23 cellular contexts compared by ENCODE assay signal in genomic region chr3:66567066-66567465, GRCh38.
A peak's percentile ranks its signal among the peaks of the same experiment; 100 is the strongest.
DNase-seq lines count a peak whose midpoint lies in the region; ATAC-seq, FAIRE-seq and TF ChIP-seq lines count a peak whose summit lies in the region.
"Had no signal": no experiment of that assay in that cellular context is flagged by ENCODE, and none has a peak within 500 bp of the region (broad histone marks: within the 10 kb centered on the region; RNA-seq: fewer than 3 reads in every experiment).

No MANE protein-coding gene starts in this region.

- no peaks in the 10 kb centered on the region for H3K36me3 ChIP-seq in HepG2 (replicated peaks in 1 of 2; ENCODE audit: control insufficient read depth in 1 of 2, insufficient read depth in 2 of 2, low read length in 2 of 2)
- H3K36me3 ChIP-seq in right lobe of liver = no peaks in the 10 kb centered on the region
- H3K36me3 ChIP-seq in H1 (ENCODE audit: control insufficient read depth in 2 of 4, insufficient read depth in 4 of 4, low read length in 3 of 4) = no peaks in the 10 kb centered on the region
- H3K36me3 ChIP-seq: BLaER1 treated with 17β-estradiol and CSF1 and Interleukin-3, amounts not matched to agents 10 nM and 100 nM; upper lobe of left lung had no signal

- H3K27ac ChIP-seq in HepG2 (ENCODE audit: extremely low read length, insufficient read depth, low read length) (no peak overlapping the region), right lobe of liver (no peak overlapping the region), H1 (ENCODE audit: low read depth, low read length) (no peak overlapping the region)
- H3K27ac ChIP-seq: BLaER1 treated with 17β-estradiol and CSF1 and Interleukin-3, amounts not matched to agents 10 nM and 100 nM; HL-60; upper lobe of left lung had no signal

- H3K4me3 Mint-ChIP-seq in nephron = no peak overlapping the region
- H3K4me3 Mint-ChIP-seq: activated CD4-positive, alpha-beta T cell treated with anti-CD3 and anti-CD28 coated beads, Interleukin-2, amount 10 ng/mL, durations not matched to agents 7 days and 5 days; activated naive CD8-positive, alpha-beta T cell treated with anti-CD3 and anti-CD28 coated beads, Interleukin-2, amount 10 ng/mL, durations not matched to agents 7 days and 5 days; mesothelial cell of epicardium; natural killer cell had no signal

- intact Hi-C loops in HepG2 (cut with micrococcal nuclease; ENCODE audit: unreplicated experiment) = no loop called here
- intact Hi-C loops in right lobe of liver (cut with DNase I) = no loop called here

- H3K27me3 Mint-ChIP-seq in nephron (ENCODE audit: low read depth) = no peaks in the 10 kb centered on the region
- H3K27me3 Mint-ChIP-seq: activated naive CD8-positive, alpha-beta T cell treated with anti-CD3 and anti-CD28 coated beads, Interleukin-2, amount 10 ng/mL, durations not matched to agents 7 days and 5 days had no signal

- no peak overlapping the region for H3K4me3 ChIP-seq in HepG2 (replicated peaks in 1 of 3; ENCODE audit: insufficient read depth in 1 of 3, low read depth in 2 of 3, low read length in 3 of 3)
- H3K4me3 ChIP-seq in right lobe of liver = no peak overlapping the region
- H3K4me3 ChIP-seq in H1 (ENCODE audit: extremely low read depth in 1 of 4, insufficient read depth in 2 of 4, low read depth in 3 of 4, low read length in 4 of 4) = no peak overlapping the region
- H3K4me3 ChIP-seq: BLaER1 treated with 17β-estradiol and CSF1 and Interleukin-3, amounts not matched to agents 10 nM and 100 nM; upper lobe of left lung had no signal

- no peaks in the 10 kb centered on the region for H3K4me1 ChIP-seq in HepG2 (ENCODE audit: insufficient read depth, low read length)
- no peaks in the 10 kb centered on the region for H3K4me1 ChIP-seq in right lobe of liver
- peaks cover under 1 to 5% (median 3%) of the 10 kb centered on the region in 4 experiments; a peak in 5 of 7 replicates for H3K4me1 ChIP-seq in H1 (replicated peaks in 1 of 4; ENCODE audit: control insufficient read depth in 3 of 4, insufficient read depth in 4 of 4, low read length in 3 of 4)
- H3K4me1 ChIP-seq: BLaER1 treated with 17β-estradiol and CSF1 and Interleukin-3, amounts not matched to agents 10 nM and 100 nM; upper lobe of left lung had no signal

- TF ChIP-seq CTCF in HepG2 (CRISPR knock-in tag; IDR thresholded peaks at IDR 0.05) (no peak), right lobe of liver (IDR thresholded peaks at IDR 0.05) (no peak), H1 (IDR thresholded peaks at IDR 0.05; ENCODE audit: control extremely low read depth in 1 of 3, insufficient read depth in 1 of 3, low read depth in 1 of 3, low read length in 3 of 3) (no peak), nephron (IDR thresholded peaks at IDR 0.05; ENCODE audit: unreplicated experiment in 3 of 3) (no peak)

- 48% methylated on average over 2 of the region's 2 CpGs for WGBS in HepG2 (ENCODE audit: low lambda C conversion rate)
- 72% methylated on average over 2 of the region's 2 CpGs for WGBS in right lobe of liver (ENCODE audit: insufficient coverage, low coverage, low lambda C conversion rate, missing lambda C conversion rate)
- 87% methylated on average over 2 of the region's 2 CpGs; no CpG with 5 or more reads in 1 of the 2 experiments for WGBS in H1 (ENCODE audit: extremely low coverage in 1 of 2, insufficient coverage in 1 of 2, insufficient read length in 1 of 2, insufficient replicate concordance in 2 of 2, low coverage in 1 of 2, low lambda C conversion rate in 2 of 2, missing lambda C conversion rate in 1 of 2), 2 experiments

- peaks cover 2% of the 10 kb centered on the region; the same call in 1 of the 2 replicates for H3K23me2 ChIP-seq in H1 (ENCODE audit: low read depth, low read length)

- H2AK5ac ChIP-seq in H1 (ENCODE audit: low read depth, low read length) = peak overlapping the region; percentile 16; the same call in 1 of the 2 replicates

- no peak overlapping the region for H3K56ac ChIP-seq in H1 (replicated peaks; ENCODE audit: insufficient read length, low read depth, low read length)

- H3K79me1 ChIP-seq in H1 (ENCODE audit: low read depth, low read length) = no peaks in the 10 kb centered on the region

- no peaks in the 10 kb centered on the region for H4K20me1 ChIP-seq in HepG2 (ENCODE audit: insufficient read depth, low read length)
- H4K20me1 ChIP-seq in H1 (replicated peaks in 1 of 2; ENCODE audit: control insufficient read depth in 1 of 2, insufficient read depth in 2 of 2, low read length in 2 of 2) = no peaks in the 10 kb centered on the region
- H4K20me1 ChIP-seq: BLaER1 treated with 17β-estradiol and CSF1 and Interleukin-3, amounts not matched to agents 10 nM and 100 nM had no signal

- H2AFZ ChIP-seq in HepG2 (ENCODE audit: low read length) (no peak overlapping the region), H1 (ENCODE audit: low read length) (no peak overlapping the region)

- in situ Hi-C loops in HepG2 (cut with HindIII; ENCODE audit: extremely low pct_ligation_motif_present, low pct_unique_long_range_greater_than_20kb) = no loop called here

- H3K18ac ChIP-seq in H1 (ENCODE audit: extremely low read depth, low read length) = no peak overlapping the region

- CTCF ChIA-PET in HepG2 (lab: Yijun Ruan, JAX; ENCODE audit: low intra/inter-chr PET ratio, low total read pairs) = no interaction called here
- CTCF ChIA-PET in H1 (lab: Charles Lee; ENCODE audit: partially characterized antibody) = interaction anchor here (0.9 to 1.1 kb wide), 3 partner anchors 10 to 237 kb away, joined by 3 to 4 read pairs (median 3); no protein-coding TSS in a partner anchor

- TF ChIP-seq EP300 in HepG2 (IDR thresholded peaks at IDR 0.05; ENCODE audit: low read depth in 2 of 2, low read length in 2 of 2) (no peak), HepG2 (CRISPR knock-in tag; IDR thresholded peaks at IDR 0.05; ENCODE audit: borderline replicate concordance) (no peak), H1 (IDR thresholded peaks at IDR 0.05; ENCODE audit: borderline replicate concordance in 1 of 2, low read depth in 2 of 2, low read length in 2 of 2) (no peak)

- DNase-seq in HepG2 (ENCODE audit: low spot score) (no peak), right lobe of liver (no peak), H1 (ENCODE audit: low read depth in 1 of 2, low spot score in 2 of 2) (no peak), kidney glomerular epithelial cell (lab: John Stamatoyannopoulos, UW) (no peak)
- DNase-seq in activated naive CD4-positive, alpha-beta T cell treated with anti-CD3 and anti-CD28 coated beads, Interleukin-2, amount 50 U/mL, for 72 hours (ENCODE audit: low spot score in 2 of 2) = no peak
- DNase-seq: 8988T; activated CD4-positive, alpha-beta T cell treated with anti-CD3 and anti-CD28 coated beads, Interleukin-2, amount 10 ng/mL, durations not matched to agents 7 days and 5 days; activated naive CD8-positive, alpha-beta T cell treated with anti-CD3 and anti-CD28 coated beads, Interleukin-2, amount 10 ng/mL, durations not matched to agents 7 days and 5 days; caudate nucleus; left colon; natural killer cell; NCI-H1694; SIG-M5; stimulated activated CD4-positive, alpha-beta T cell treated with anti-CD3 and anti-CD28 coated beads, Interleukin-12 subunit alpha, Interleukin-12 subunit beta, amount 100 ng/mL, for 4 hours; T-helper 1 cell; upper lobe of left lung had no signal

- peaks cover 6% of the 10 kb centered on the region for H3K4me1 Mint-ChIP-seq in nephron
- H3K4me1 Mint-ChIP-seq: activated CD4-positive, alpha-beta T cell treated with anti-CD3 and anti-CD28 coated beads, Interleukin-2, amount 10 ng/mL, durations not matched to agents 7 days and 5 days; activated naive CD8-positive, alpha-beta T cell treated with anti-CD3 and anti-CD28 coated beads, Interleukin-2, amount 10 ng/mL, durations not matched to agents 7 days and 5 days; natural killer cell had no signal

- no peak overlapping the region for H2BK5ac ChIP-seq in H1 (ENCODE audit: low read depth, low read length)

- no peak overlapping the region for H2BK20ac ChIP-seq in H1 (ENCODE audit: low read length)

- H3K14ac ChIP-seq in H1 (ENCODE audit: insufficient read length) = no peak overlapping the region

- no peak overlapping the region for H2BK15ac ChIP-seq in H1 (ENCODE audit: low read length)

- no peak overlapping the region for H4K91ac ChIP-seq in H1 (replicated peaks; ENCODE audit: insufficient read length, low read length)

- H4K5ac ChIP-seq in H1 (ENCODE audit: insufficient read length, low read depth, low read length) = no peak overlapping the region

- TF ChIP-seq POLR2A in HepG2 (IDR thresholded peaks at IDR 0.05; ENCODE audit: insufficient read depth in 1 of 2, low read depth in 2 of 2, low read length in 2 of 2) (no peak), right lobe of liver (IDR thresholded peaks at IDR 0.05) (no peak), H1 (IDR thresholded peaks at IDR 0.05; ENCODE audit: control extremely low read depth in 1 of 2, low read depth in 2 of 2, low read length in 2 of 2) (no peak)

- no peaks in the 10 kb centered on the region for H3K36me3 Mint-ChIP-seq in nephron (ENCODE audit: low read depth)
- H3K36me3 Mint-ChIP-seq in activated naive CD4-positive, alpha-beta T cell treated with anti-CD3 and anti-CD28 coated beads, Interleukin-2, amount 50 U/mL, for 72 hours = no peaks in the 10 kb centered on the region
- H3K36me3 Mint-ChIP-seq: activated naive CD8-positive, alpha-beta T cell treated with anti-CD3 and anti-CD28 coated beads, Interleukin-2, amount 10 ng/mL, durations not matched to agents 7 days and 5 days; mesothelial cell of epicardium; natural killer cell had no signal

- POLR2A ChIA-PET in HepG2 (lab: Yijun Ruan, JAX) = interaction anchor here (0.7 kb wide), 1 partner anchor 750 kb away, joined by 4 read pairs; no protein-coding TSS in a partner anchor
- POLR2A ChIA-PET in H1 (lab: Charles Lee; ENCODE audit: partially characterized antibody) = interaction anchor here (1.2 kb wide), 2 partner anchors 9 to 11 kb away, joined by 3 to 5 read pairs; no protein-coding TSS in a partner anchor

- H3K23ac ChIP-seq in H1 (ENCODE audit: insufficient read length) = no peak overlapping the region

- no peaks in the 10 kb centered on the region for H3K9me3 Mint-ChIP-seq in nephron
- no peaks in the 10 kb centered on the region for H3K9me3 Mint-ChIP-seq in activated naive CD4-positive, alpha-beta T cell treated with anti-CD3 and anti-CD28 coated beads, Interleukin-2, amount 50 U/mL, for 72 hours
- H3K9me3 Mint-ChIP-seq: activated CD4-positive, alpha-beta T cell treated with anti-CD3 and anti-CD28 coated beads, Interleukin-2, amount 10 ng/mL, durations not matched to agents 7 days and 5 days; natural killer cell had no signal

- no TSS peak for BruUV-seq in HepG2 (replicated peaks; lab: Mats Ljungman, UMichigan)

- H3K27me3 ChIP-seq in HepG2 (ENCODE audit: control insufficient read depth in 1 of 2, insufficient read depth in 2 of 2, low read length in 2 of 2) (no peaks in the 10 kb centered on the region; a peak in 1 of 5 replicates), right lobe of liver (no peaks in the 10 kb centered on the region), H1 (replicated peaks in 1 of 4; ENCODE audit: control insufficient read depth in 3 of 4, extremely low read depth in 1 of 4, insufficient read depth in 3 of 4, low read length in 3 of 4) (peaks cover 0 to 11% (median 0%) of the 10 kb centered on the region in 4 experiments; a peak in 2 of 7 replicates)
- H3K27me3 ChIP-seq: upper lobe of left lung had no signal

- H3K79me2 ChIP-seq in HepG2 (ENCODE audit: insufficient read depth, low read length) (no peaks in the 10 kb centered on the region), H1 (ENCODE audit: control insufficient read depth in 1 of 2, insufficient read depth in 2 of 2, low read length in 2 of 2) (no peaks in the 10 kb centered on the region)

- ATAC-seq in HepG2 (no peak), right lobe of liver (no peak), HG03095 (IDR thresholded peaks at IDR 0.05; ENCODE audit: unreplicated experiment) (no peak), GM18867 (IDR thresholded peaks at IDR 0.05; ENCODE audit: unreplicated experiment) (no peak)
- ATAC-seq in activated naive CD4-positive, alpha-beta T cell treated with anti-CD3 and anti-CD28 coated beads, Interleukin-2, amount 50 U/mL, for 72 hours = no peak
- ATAC-seq: left colon, natural killer cell had no signal

- TF ChIP-seq RAD21 in HepG2 (CRISPR knock-in tag; IDR thresholded peaks at IDR 0.05) = no peak
- no peak for TF ChIP-seq RAD21 in H1 (IDR thresholded peaks at IDR 0.05 in 1 of 2, conservative IDR thresholded peaks at IDR 0.05 in 1 of 2; ENCODE audit: low read depth in 2 of 2, low read length in 2 of 2)

- H3K27ac Mint-ChIP-seq in nephron = peak overlapping the region; percentile 9 to 60 (median 52)
- H3K27ac Mint-ChIP-seq in activated naive CD4-positive, alpha-beta T cell treated with anti-CD3 and anti-CD28 coated beads, Interleukin-2, amount 50 U/mL, for 72 hours = no peak overlapping the region
- H3K27ac Mint-ChIP-seq: activated CD4-positive, alpha-beta T cell treated with anti-CD3 and anti-CD28 coated beads, Interleukin-2, amount 10 ng/mL, durations not matched to agents 7 days and 5 days; activated naive CD8-positive, alpha-beta T cell treated with anti-CD3 and anti-CD28 coated beads, Interleukin-2, amount 10 ng/mL, durations not matched to agents 7 days and 5 days; mesothelial cell of epicardium; natural killer cell; progenitor cell of endocrine pancreas had no signal

- H4K8ac ChIP-seq in H1 (ENCODE audit: extremely low read depth, insufficient read depth, low read length) = no peak overlapping the region

- no peak overlapping the region for H3K4ac ChIP-seq in H1 (replicated peaks; ENCODE audit: insufficient read length, low read depth, low read length)

- H2BK12ac ChIP-seq in H1 (ENCODE audit: low read depth, low read length) = no peak overlapping the region

- H3K4me2 ChIP-seq in HepG2 (ENCODE audit: low read depth, low read length) (no peak overlapping the region), H1 (ENCODE audit: insufficient read depth in 1 of 2, low read depth in 2 of 2, low read length in 2 of 2) (no peak overlapping the region)
- H3K4me2 ChIP-seq: BLaER1 treated with 17β-estradiol and CSF1 and Interleukin-3, amounts not matched to agents 10 nM and 100 nM had no signal

- H3K9ac ChIP-seq in HepG2 (ENCODE audit: insufficient read depth, low read depth, low read length) = no peak overlapping the region
- H3K9ac ChIP-seq in H1 (replicated peaks in 1 of 4; ENCODE audit: extremely low read depth in 1 of 4, low read depth in 3 of 4, low read length in 3 of 4) = no peak overlapping the region
- H3K9ac ChIP-seq: BLaER1 treated with 17β-estradiol and CSF1 and Interleukin-3, amounts not matched to agents 10 nM and 100 nM had no signal

- FAIRE-seq in HepG2 (lab: Jason Lieb, UNC) (no peak), H1 (lab: Jason Lieb, UNC) (no peak)

- no peak overlapping the region for H2BK120ac ChIP-seq in H1 (replicated peaks; ENCODE audit: low read depth, low read length)

- no peaks in the 10 kb centered on the region for H3K9me3 ChIP-seq in HepG2 (ENCODE audit: low read length)
- no peaks in the 10 kb centered on the region for H3K9me3 ChIP-seq in right lobe of liver
- peaks cover 0 to 7% of the 10 kb centered on the region in 2 experiments; a peak in 1 of 4 replicates for H3K9me3 ChIP-seq in H1 (ENCODE audit: insufficient read depth in 2 of 2, low read depth in 1 of 2, low read length in 1 of 2)
- H3K9me3 ChIP-seq: upper lobe of left lung had no signal

Comparison
In these comparisons a context has a peak if more than half of its experiments do, and no peak if none do; other contexts are left out.
1. H3K27ac Mint-ChIP-seq: peak in nephron (3 of 3); none in activated naive CD4-positive, alpha-beta T cell treated with anti-CD3 and anti-CD28 coated beads, Interleukin-2, amount 50 U/mL, for 72 hours (0 of 2).
2. Of the 41 proteins assayed by ChIP-seq in both HepG2 and H1: peak only in HepG2: MAFK; only in H1: none; in both: none; in neither: 40.